In the genomic region with DNA sequence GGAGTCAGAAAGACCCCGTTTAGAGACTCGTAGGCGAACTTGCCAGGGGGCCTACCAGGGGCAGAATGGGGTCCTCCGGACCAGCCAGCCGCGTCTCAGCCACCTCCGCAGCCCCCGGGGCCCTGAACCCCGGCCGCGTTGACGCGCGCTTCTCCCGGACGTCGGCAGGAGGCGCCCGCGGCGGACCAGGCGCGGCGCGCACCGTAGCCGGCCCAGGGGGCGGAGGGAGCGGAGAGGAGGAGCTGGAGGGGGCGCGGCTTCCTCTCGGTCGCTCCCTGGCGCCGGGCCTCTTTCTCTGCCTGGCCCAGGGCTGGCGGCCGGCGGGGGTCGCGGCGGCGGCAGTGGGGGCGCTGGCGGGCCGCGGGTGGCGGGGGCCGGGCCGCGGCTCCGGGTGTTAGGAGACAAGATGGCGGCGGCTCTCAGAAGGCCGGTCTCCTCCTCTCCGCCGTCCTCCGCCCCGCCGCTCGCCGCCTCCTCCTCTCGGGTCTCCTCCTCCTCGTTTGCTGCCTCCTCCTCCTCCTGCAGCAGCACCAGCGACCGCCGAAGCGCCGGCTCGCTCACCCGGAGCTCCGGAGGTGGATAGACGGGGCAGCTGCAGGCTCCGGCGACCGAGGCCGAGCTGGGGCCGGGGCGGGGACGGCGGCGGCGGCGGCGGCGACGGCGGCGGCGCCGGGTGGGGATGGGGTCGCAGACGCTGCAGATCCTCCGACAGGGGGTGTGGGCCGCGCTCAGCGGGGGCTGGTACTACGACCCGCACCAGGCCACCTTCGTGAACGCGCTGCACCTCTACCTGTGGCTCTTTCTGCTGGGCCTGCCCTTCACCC, we compare ENCODE assay signal across 1 cellular context.
A peak's percentile ranks its signal among the peaks of the same experiment; 100 is the strongest.
TF ChIP-seq lines count a peak whose summit lies in the region.

A gene (plus strand): TSS at position 288 of the 824 bp plus-strand sequence. CDS start 392 bp downstream, at position 680.

TF ChIP-seq in HepG2, 621 proteins besides CTCF, POLR2A, EP300 and RAD21 (continued from another document):
- TF ChIP-seq, protein P1, sequence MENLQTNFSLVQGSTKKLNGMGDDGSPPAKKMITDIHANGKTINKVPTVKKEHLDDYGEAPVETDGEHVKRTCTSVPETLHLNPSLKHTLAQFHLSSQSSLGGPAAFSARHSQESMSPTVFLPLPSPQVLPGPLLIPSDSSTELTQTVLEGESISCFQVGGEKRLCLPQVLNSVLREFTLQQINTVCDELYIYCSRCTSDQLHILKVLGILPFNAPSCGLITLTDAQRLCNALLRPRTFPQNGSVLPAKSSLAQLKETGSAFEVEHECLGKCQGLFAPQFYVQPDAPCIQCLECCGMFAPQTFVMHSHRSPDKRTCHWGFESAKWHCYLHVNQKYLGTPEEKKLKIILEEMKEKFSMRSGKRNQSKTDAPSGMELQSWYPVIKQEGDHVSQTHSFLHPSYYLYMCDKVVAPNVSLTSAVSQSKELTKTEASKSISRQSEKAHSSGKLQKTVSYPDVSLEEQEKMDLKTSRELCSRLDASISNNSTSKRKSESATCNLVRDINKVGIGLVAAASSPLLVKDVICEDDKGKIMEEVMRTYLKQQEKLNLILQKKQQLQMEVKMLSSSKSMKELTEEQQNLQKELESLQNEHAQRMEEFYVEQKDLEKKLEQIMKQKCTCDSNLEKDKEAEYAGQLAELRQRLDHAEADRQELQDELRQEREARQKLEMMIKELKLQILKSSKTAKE (CRISPR knock-in tag; IDR thresholded peaks at IDR 0.05; ENCODE audit: borderline replicate concordance): no peak
- TF ChIP-seq NR3C1 (CRISPR knock-in tag; IDR thresholded peaks at IDR 0.05) (no peak), ZNF672 (CRISPR knock-in tag; IDR thresholded peaks at IDR 0.05) (no peak), ZNF660 (CRISPR knock-in tag; IDR thresholded peaks at IDR 0.05; ENCODE audit: borderline replicate concordance, low read depth) (no peak), TCF7L2 (IDR thresholded peaks at IDR 0.05; ENCODE audit: low read depth, low read length) (no peak), TEAD3 (CRISPR knock-in tag; optimal IDR thresholded peaks at IDR 0.05; ENCODE audit: borderline replicate concordance) (peak; percentile 10), SIN3B (IDR thresholded peaks at IDR 0.05; ENCODE audit: low read length) (no peak), ZNF747 (CRISPR knock-in tag; IDR thresholded peaks at IDR 0.05; ENCODE audit: borderline replicate concordance) (no peak)
- TF ChIP-seq, protein P2, sequence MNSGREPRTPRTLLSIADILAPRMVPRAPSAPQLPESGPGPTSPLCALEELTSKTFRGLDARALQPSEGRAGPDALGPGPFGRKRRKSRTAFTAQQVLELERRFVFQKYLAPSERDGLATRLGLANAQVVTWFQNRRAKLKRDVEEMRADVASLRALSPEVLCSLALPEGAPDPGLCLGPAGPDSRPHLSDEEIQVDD (CRISPR knock-in tag; IDR thresholded peaks at IDR 0.05; ENCODE audit: borderline replicate concordance): no peak
